ENCODE assay signal across 10 cellular contexts in genomic region chr11:369336-370018, GRCh38. TPM values are rescaled to one million over a fixed set of nuclear protein-coding genes. Genes with fewer than 3 reads are reported as not detected.
DNase-seq lines count a peak whose midpoint lies in the region; ATAC-seq and TF ChIP-seq lines count a peak whose summit lies in the region.
"Had no signal": no experiment of that assay in that cellular context is flagged by ENCODE, and none has a peak within 500 bp of the region (broad histone marks: within the 10 kb centered on the region; RNA-seq: fewer than 3 reads in every experiment).

TSS of gene B4GALNT4 (plus strand) at chr11:369499. CDS start at chr11:369804, 305 bp downstream.

- H3K36me3 ChIP-seq in PC-9 (ENCODE audit: low read depth) (no peaks in the 10 kb centered on the region), mesodermal cell (ENCODE audit: control insufficient read depth, insufficient read depth, low read length) (peaks cover 15% of the 10 kb centered on the region)
- H3K36me3 ChIP-seq: right lobe of liver had no signal

- no peak for TF ChIP-seq CTCF in PC-9 (conservative IDR thresholded peaks at IDR 0.05)

- DNase-seq in DMS 273 (lab: John Stamatoyannopoulos, UW; ENCODE audit: unreplicated experiment) (peak; percentile 60), DMS 273 treated with DMSO at 0.1 percent for 48 hours (lab: John Stamatoyannopoulos, UW) (no peak), PC-9 (no peak), cerebellum (ENCODE audit: low spot score) (peak; percentile 93), DMS79 treated with DMSO at 0.1 percent for 48 hours (lab: John Stamatoyannopoulos, UW) (no peak), ureter (ENCODE audit: low spot score) (no peak)

- H3K9me3 ChIP-seq in PC-9 (ENCODE audit: insufficient read depth, low read depth) (no peaks in the 10 kb centered on the region), mesodermal cell (ENCODE audit: control insufficient read depth, low read length) (peaks cover 10% of the 10 kb centered on the region)
- H3K9me3 ChIP-seq: right lobe of liver had no signal

- H3K4me1 ChIP-seq in PC-9 (replicated peaks; ENCODE audit: insufficient read depth): peaks cover 8% of the 10 kb centered on the region; the same call in 1 of the 2 replicates
- no peaks in the 10 kb centered on the region for H3K4me1 ChIP-seq in mesodermal cell (ENCODE audit: control insufficient read depth, insufficient read depth, low read length, poor library complexity, severe bottlenecking)
- H3K4me1 ChIP-seq: right lobe of liver had no signal

- H3K27ac ChIP-seq in PC-9 (no peak within 1 kb of the TSS), mesodermal cell (ENCODE audit: low read depth, low read length, severe bottlenecking) (peak within 1 kb of the TSS; percentile 23)
- H3K27ac ChIP-seq: 22Rv1, right lobe of liver had no signal

- CTCF ChIA-PET in PC-9 (lab: Charles Lee): no interaction called here

- no peak for ATAC-seq in HG02973 (IDR thresholded peaks at IDR 0.05; ENCODE audit: unreplicated experiment)
- ATAC-seq: right lobe of liver had no signal

- peak within 1 kb of the TSS; percentile 61 for H3K4me2 ChIP-seq in PC-9

- H3K9me2 ChIP-seq in PC-9 (ENCODE audit: insufficient read depth): no peaks in the 10 kb centered on the region

- POLR2A ChIA-PET in PC-9 (lab: Charles Lee; ENCODE audit: unreplicated experiment): interaction anchor here (0.6 kb wide), 2 partner anchors 75 to 378 kb away, joined by 3 to 4 read pairs; partner anchors contain the start of gene TALDO1

- H3K4me3 ChIP-seq in PC-9: no peak within 1 kb of the TSS
- H3K4me3 ChIP-seq in mesodermal cell (ENCODE audit: extremely low read depth, insufficient read depth, low read length, poor library complexity, severe bottlenecking): peak within 1 kb of the TSS; percentile 46
- H3K4me3 ChIP-seq: right lobe of liver had no signal

- no TSS peak for BruUV-seq in PC-9 (replicated peaks; lab: Mats Ljungman, UMichigan)

- intact Hi-C loops in PC-9 (cut with micrococcal nuclease; ENCODE audit: unreplicated experiment): no loop called here

- H3K27me3 ChIP-seq in PC-9 (ENCODE audit: insufficient read depth, low read depth): peaks cover 15% of the 10 kb centered on the region

- no peak within 1 kb of the TSS for H2AFZ ChIP-seq in PC-9

- peaks cover 11% of the 10 kb centered on the region for H3F3A ChIP-seq in PC-9 (ENCODE audit: insufficient read depth, low read depth)

- no peaks in the 10 kb centered on the region for H3K79me2 ChIP-seq in PC-9 (ENCODE audit: low read depth)

- H4K20me1 ChIP-seq in PC-9 (ENCODE audit: insufficient read depth): no peaks in the 10 kb centered on the region

- 1% methylated on average over 32 to 48 of the region's 118 CpGs for WGBS in mesodermal cell (ENCODE audit: insufficient coverage in 2 of 2), 2 experiments

RNA-seq across cellular contexts. Expression of gene B4GALNT4, which starts in this region (rescaled TPM):
- total RNA-seq in PC-9 (2021) (4.7 and 6.1 TPM in 2 replicates), cerebellum (59.2 TPM), ureter (3.3 TPM)
- 56.7 TPM for polyA plus RNA-seq in mesodermal cell (2013, experiment 1 of 2)
- polyA plus RNA-seq in mesodermal cell (2013, experiment 2 of 2): 55.2 TPM

Comparison
In these comparisons a context has a peak if more than half of its experiments do, and no peak if none do; other contexts are left out.
1. DNase-seq: peak in DMS 273 (single experiment) and cerebellum (single experiment); none in DMS 273 treated with DMSO at 0.1 percent for 48 hours (single experiment), PC-9 (0 of 2), DMS79 treated with DMSO at 0.1 percent for 48 hours (single experiment) and ureter (single experiment).